Comparison of ENCODE assay signal across 1 cellular context in genomic region chr5:151295138-151295537, GRCh38.
A peak's percentile ranks its signal among the peaks of the same experiment; 100 is the strongest.
TF ChIP-seq lines count a peak whose summit lies in the region.

No MANE protein-coding gene starts in this region.

TF ChIP-seq in HepG2, 621 proteins besides CTCF, POLR2A, EP300 and RAD21:
- TF ChIP-seq ZBTB46 (CRISPR knock-in tag; IDR thresholded peaks at IDR 0.05; ENCODE audit: borderline replicate concordance) = no peak
- TF ChIP-seq ZNF780A (CRISPR knock-in tag; IDR thresholded peaks at IDR 0.05) = no peak
- peak; percentile 54 for TF ChIP-seq CEBPB (IDR thresholded peaks at IDR 0.05; ENCODE audit: borderline replicate concordance, low read depth, low read length)
- no peak for TF ChIP-seq ZSCAN20 (CRISPR knock-in tag; IDR thresholded peaks at IDR 0.05; ENCODE audit: borderline replicate concordance)
- TF ChIP-seq ZNF629 (CRISPR knock-in tag; conservative IDR thresholded peaks at IDR 0.05) = peak; percentile 80
- no peak for TF ChIP-seq GRHL1 (CRISPR knock-in tag; conservative IDR thresholded peaks at IDR 0.05)
- TF ChIP-seq ZNF20 (CRISPR knock-in tag; IDR thresholded peaks at IDR 0.05) = no peak
- TF ChIP-seq NR3C1 (CRISPR knock-in tag; IDR thresholded peaks at IDR 0.05) = no peak
